In the genomic region with DNA sequence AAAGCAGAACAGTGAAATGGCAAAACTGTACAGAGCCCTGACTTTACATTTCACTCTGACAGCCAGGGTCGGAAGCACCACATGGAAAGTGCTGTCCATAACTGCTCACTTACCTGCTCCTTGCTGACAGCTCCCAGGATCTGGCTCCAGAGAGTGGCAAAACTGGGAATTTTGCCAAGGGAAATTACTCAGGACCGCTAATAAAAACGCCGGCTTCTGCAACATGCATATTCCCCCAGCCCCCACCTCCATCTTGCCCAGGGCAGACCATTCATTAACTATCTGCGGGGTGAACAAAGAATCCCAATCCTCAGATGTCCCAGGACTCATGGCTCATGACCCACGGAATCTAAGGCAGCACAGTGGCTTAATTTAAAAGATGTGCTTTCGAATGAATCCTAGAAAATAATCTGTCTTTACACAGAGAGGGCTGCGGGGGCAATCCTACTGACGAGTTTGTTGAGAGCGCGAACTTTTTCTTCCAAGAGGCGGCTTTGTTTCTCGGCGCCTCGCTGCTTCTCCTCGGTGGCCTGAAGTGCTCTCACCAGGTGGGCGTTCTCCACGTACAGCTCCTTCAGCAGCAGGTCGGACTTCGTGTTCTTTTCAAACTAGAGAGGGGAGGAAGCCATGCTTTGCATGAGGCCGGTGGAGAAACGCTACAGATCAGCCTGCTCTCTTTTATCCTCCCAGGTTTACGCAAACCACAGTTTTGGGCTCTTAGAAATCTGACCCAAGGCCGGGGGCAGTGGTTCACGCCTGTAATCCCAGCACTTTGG, we compare ENCODE assay signal across 14 cellular contexts. TPM values are rescaled to one million over a fixed set of nuclear protein-coding genes. Genes with fewer than 3 reads are reported as not detected.
DNase-seq lines count a peak whose midpoint lies in the region; ATAC-seq and TF ChIP-seq lines count a peak whose summit lies in the region.
"Had no signal": no experiment of that assay in that cellular context is flagged by ENCODE, and none has a peak within 500 bp of the region (broad histone marks: within the 10 kb centered on the region; RNA-seq: fewer than 3 reads in every experiment).

No MANE protein-coding gene starts in this region.

- H2AFZ ChIP-seq in HCT116 (ENCODE audit: low read depth, low read length, poor library complexity, severe bottlenecking) (no peak overlapping the region), PC-3 (ENCODE audit: low read length) (no peak overlapping the region)

- intact Hi-C loops in HCT116 (cut with micrococcal nuclease) = no loop called here
- intact Hi-C loops in PC-3 (cut with micrococcal nuclease) = no loop called here

- no peaks in the 10 kb centered on the region for H3F3A ChIP-seq in PC-3 (ENCODE audit: low read length, unreplicated experiment)

- H3K9me3 ChIP-seq in HCT116 (ENCODE audit: control insufficient read depth in 1 of 2, insufficient read depth in 1 of 2, low read depth in 1 of 2, low read length in 2 of 2) = no peaks in the 10 kb centered on the region
- no peaks in the 10 kb centered on the region for H3K9me3 ChIP-seq in PC-3 (ENCODE audit: low read length)
- H3K9me3 ChIP-seq: SJSA1 had no signal

- H3K4me3 ChIP-seq in HCT116 (replicated peaks in 1 of 2; ENCODE audit: low read depth in 1 of 2, low read length in 2 of 2) (no peak overlapping the region), PC-3 (ENCODE audit: low read length) (no peak overlapping the region), fibroblast of the aortic adventitia (ENCODE audit: low read depth, low read length) (no peak overlapping the region)
- H3K4me3 ChIP-seq: lung, SJSA1, skin epidermis had no signal

- peaks cover 0 to 2% of the 10 kb centered on the region in 2 experiments; a peak in 2 of 4 replicates for H3K36me3 ChIP-seq in HCT116 (ENCODE audit: control insufficient read depth in 1 of 2, insufficient read depth in 2 of 2, low read length in 2 of 2)
- H3K36me3 ChIP-seq in PC-3 (ENCODE audit: low read depth, low read length) = peaks cover 3% of the 10 kb centered on the region; the same call in 1 of the 2 replicates

- H3K9ac ChIP-seq in HCT116 (ENCODE audit: low read length) (no peak overlapping the region), PC-3 (ENCODE audit: low read length) (no peak overlapping the region)

- no peak for TF ChIP-seq POLR2A in HCT116 (IDR thresholded peaks at IDR 0.05; ENCODE audit: borderline replicate concordance, extremely low read depth, insufficient read depth, insufficient read length)

- CTCF ChIA-PET in HCT116 (lab: Charles Lee) = no interaction called here
- CTCF ChIA-PET in PC-3 (lab: Charles Lee) = no interaction called here

- POLR2A ChIA-PET in HCT116 (lab: Charles Lee) = no interaction called here
- POLR2A ChIA-PET in PC-3 (lab: Charles Lee; ENCODE audit: unreplicated experiment) = interaction anchor here (0.5 kb wide), 1 partner anchor 24 kb away, joined by 9 read pairs; no protein-coding TSS in a partner anchor

- peak; percentile 30; the same call in 1 of the 2 replicates for ATAC-seq in HCT116
- ATAC-seq in PC-3 = peak; percentile 90
- no peak for ATAC-seq in GM21723 (IDR thresholded peaks at IDR 0.05; ENCODE audit: unreplicated experiment)
- ATAC-seq: foreskin keratinocyte had no signal

- in situ Hi-C loops in ACHN (cut with HindIII; ENCODE audit: low pct_ligation_motif_present, low pct_unique_long_range_greater_than_20kb, low sequenced_read_pairs) = no loop called here

- no peak for TF ChIP-seq RAD21 in HCT116 (IDR thresholded peaks at IDR 0.05; ENCODE audit: low read depth)

- H3K27me3 ChIP-seq in HCT116 (ENCODE audit: insufficient read depth, low read length) (no peaks in the 10 kb centered on the region), PC-3 (ENCODE audit: low read length) (no peaks in the 10 kb centered on the region)
- H3K27me3 ChIP-seq: foreskin keratinocyte, SJSA1 had no signal

- H3K4me1 ChIP-seq in HCT116 (ENCODE audit: control insufficient read depth in 1 of 2, insufficient read depth in 2 of 2, low read length in 2 of 2) = peaks cover 4 to 6% of the 10 kb centered on the region in 2 experiments; a peak in 3 of 4 replicates
- peaks cover 8% of the 10 kb centered on the region for H3K4me1 ChIP-seq in PC-3 (ENCODE audit: insufficient read depth, low read length)
- H3K4me1 ChIP-seq: foreskin keratinocyte, SJSA1 had no signal

- TF ChIP-seq CTCF in HCT116 (IDR thresholded peaks at IDR 0.05 in 2 of 3, conservative IDR thresholded peaks at IDR 0.05 in 1 of 3; ENCODE audit: borderline replicate concordance in 1 of 3, insufficient read depth in 1 of 3, low read depth in 2 of 3, low read length in 2 of 3) = no peak
- no peak for TF ChIP-seq CTCF in PC-3 (conservative IDR thresholded peaks at IDR 0.05; ENCODE audit: low read depth, low read length)
- no peak for TF ChIP-seq CTCF in fibroblast of the aortic adventitia (IDR thresholded peaks at IDR 0.05; ENCODE audit: insufficient read depth, low read length)

- H4K20me1 ChIP-seq in HCT116 (ENCODE audit: insufficient read depth) (no peaks in the 10 kb centered on the region), PC-3 (ENCODE audit: low read length) (no peaks in the 10 kb centered on the region)

- H3K27ac ChIP-seq in HCT116 (ENCODE audit: low read depth, low read length) = no peak overlapping the region
- no peak overlapping the region for H3K27ac ChIP-seq in PC-3 (ENCODE audit: low read length)
- H3K27ac ChIP-seq: C4-2B, foreskin keratinocyte, SJSA1, skin epidermis had no signal

- RAD21 ChIA-PET in HCT116 (lab: Charles Lee; ENCODE audit: low non-redundant PET in 1 of 2, low total read pairs in 2 of 2, uncharacterized antibody in 2 of 2, unreplicated experiment in 2 of 2) = no interaction called here

- H3K9me2 ChIP-seq in HCT116 (ENCODE audit: insufficient read depth) (no peaks in the 10 kb centered on the region), PC-3 (replicated peaks; ENCODE audit: low read length) (no peaks in the 10 kb centered on the region)

- BruUV-seq in HCT116 (replicated peaks; lab: Mats Ljungman, UMichigan) (no TSS peak), PC-3 (replicated peaks; lab: Mats Ljungman, UMichigan) (TSS peak; percentile 35)

- no peaks in the 10 kb centered on the region for H3K79me2 ChIP-seq in HCT116 (ENCODE audit: insufficient read depth, low read length)
- no peaks in the 10 kb centered on the region for H3K79me2 ChIP-seq in PC-3 (ENCODE audit: low read length)

- H3K4me2 ChIP-seq in HCT116 (ENCODE audit: low read length) (no peak overlapping the region), PC-3 (ENCODE audit: low read length) (peak overlapping the region; percentile 24)

- DNase-seq in ACHN (peak; percentile 77), HCT116 (ENCODE audit: low read depth, low spot score) (no peak), PC-3 (peak; percentile 97), fibroblast of the aortic adventitia (ENCODE audit: low read depth) (peak; percentile 7), midbrain (lab: John Stamatoyannopoulos, UW) (no peak), HuH-7.5 (ENCODE audit: low spot score) (no peak), anterior cingulate cortex (lab: John Stamatoyannopoulos, UW) (no peak)
- DNase-seq: amniotic stem cell had no signal

TF ChIP-seq in HCT116, 20 proteins besides CTCF, POLR2A, EP300 and RAD21 (continues in another document):
- TF ChIP-seq SIN3A (IDR thresholded peaks at IDR 0.05; ENCODE audit: low read depth) = no peak
- TF ChIP-seq, protein P1, sequence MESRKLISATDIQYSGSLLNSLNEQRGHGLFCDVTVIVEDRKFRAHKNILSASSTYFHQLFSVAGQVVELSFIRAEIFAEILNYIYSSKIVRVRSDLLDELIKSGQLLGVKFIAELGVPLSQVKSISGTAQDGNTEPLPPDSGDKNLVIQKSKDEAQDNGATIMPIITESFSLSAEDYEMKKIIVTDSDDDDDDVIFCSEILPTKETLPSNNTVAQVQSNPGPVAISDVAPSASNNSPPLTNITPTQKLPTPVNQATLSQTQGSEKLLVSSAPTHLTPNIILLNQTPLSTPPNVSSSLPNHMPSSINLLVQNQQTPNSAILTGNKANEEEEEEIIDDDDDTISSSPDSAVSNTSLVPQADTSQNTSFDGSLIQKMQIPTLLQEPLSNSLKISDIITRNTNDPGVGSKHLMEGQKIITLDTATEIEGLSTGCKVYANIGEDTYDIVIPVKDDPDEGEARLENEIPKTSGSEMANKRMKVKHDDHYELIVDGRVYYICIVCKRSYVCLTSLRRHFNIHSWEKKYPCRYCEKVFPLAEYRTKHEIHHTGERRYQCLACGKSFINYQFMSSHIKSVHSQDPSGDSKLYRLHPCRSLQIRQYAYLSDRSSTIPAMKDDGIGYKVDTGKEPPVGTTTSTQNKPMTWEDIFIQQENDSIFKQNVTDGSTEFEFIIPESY (IDR thresholded peaks at IDR 0.05; ENCODE audit: extremely low read depth, insufficient replicate concordance, low read length) = no peak
- no peak for TF ChIP-seq ELF1 (IDR thresholded peaks at IDR 0.05; ENCODE audit: borderline replicate concordance, low read depth)
- TF ChIP-seq ATF3 (IDR thresholded peaks at IDR 0.05) = no peak
- TF ChIP-seq YY1 (IDR thresholded peaks at IDR 0.05; ENCODE audit: extremely low read depth, insufficient replicate concordance, low read depth, low read length) = no peak
- no peak for TF ChIP-seq CEBPB (IDR thresholded peaks at IDR 0.05; ENCODE audit: low read depth)
- no peak for TF ChIP-seq ZNF274 (IDR thresholded peaks at IDR 0.05; ENCODE audit: low read depth, low read length)

RNA-seq across cellular contexts. Expression of gene GINS1, which starts 45.8 kb away (rescaled TPM):
- total RNA-seq in HCT116 (2021; ENCODE audit: unreplicated experiment) (30.4 TPM), PC-3 (2014; rRNA removed) (27.5 and 28.1 TPM in 2 replicates), fibroblast of the aortic adventitia (ENCODE audit: low replicate concordance) (7.9 and 15.9 TPM in 2 replicates)
- polyA plus RNA-seq in HCT116 (2012) = 5.8 and 7.6 TPM in 2 replicates

Comparison
In these comparisons a context has a peak if more than half of its experiments do, and no peak if none do; other contexts are left out.
1. DNase-seq: peak in ACHN (single experiment), PC-3 (single experiment) and fibroblast of the aortic adventitia (single experiment); none in HCT116 (single experiment), midbrain (single experiment), HuH-7.5 (single experiment) and anterior cingulate cortex (0 of 58).